In the genomic region with DNA sequence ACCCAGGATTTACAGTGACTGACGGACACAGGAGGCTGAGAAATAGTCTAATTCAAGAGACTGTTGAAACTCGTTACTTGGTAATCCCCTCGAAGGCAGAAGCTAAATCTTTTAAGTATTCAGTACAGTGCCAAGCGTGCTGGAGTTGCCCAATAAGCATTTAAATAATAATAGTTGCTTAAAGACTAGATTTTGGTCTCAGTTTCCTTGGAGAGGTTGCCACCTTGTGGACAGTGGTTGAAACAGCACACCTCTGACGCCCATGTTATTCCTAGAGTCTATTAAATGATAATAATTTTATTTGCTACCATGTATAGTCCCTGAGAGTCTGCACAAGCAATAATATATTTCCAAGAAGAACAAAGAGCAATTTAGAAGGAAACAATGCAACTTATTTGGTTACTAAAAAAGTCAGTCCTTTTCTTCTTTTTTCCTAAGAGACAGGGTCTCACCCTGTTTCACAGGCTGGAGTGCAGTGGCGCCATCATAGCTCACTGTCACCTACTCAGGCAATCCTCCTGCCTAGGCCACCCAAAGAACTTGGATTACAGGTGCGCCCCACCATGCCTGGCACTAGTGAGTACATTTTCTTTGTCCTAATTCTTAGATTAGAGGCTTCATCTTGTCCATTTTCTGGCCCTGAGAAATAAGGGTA, we compare ENCODE assay signal across 8 cellular contexts.
DNase-seq lines count a peak whose midpoint lies in the region; ATAC-seq and TF ChIP-seq lines count a peak whose summit lies in the region.

No MANE protein-coding gene starts in this region.

- no peak for TF ChIP-seq POLR2A in heart left ventricle (IDR thresholded peaks at IDR 0.05)

- no peaks in the 10 kb centered on the region for H3K36me3 ChIP-seq in OCI-LY7 (ENCODE audit: insufficient read depth, low read length)
- H3K36me3 ChIP-seq in heart left ventricle, result no peaks in the 10 kb centered on the region

- H3K4me3 ChIP-seq in AG04449 (ENCODE audit: low read depth, low read length) (no peak overlapping the region), GM12875 (ENCODE audit: low read depth, low read length) (no peak overlapping the region), OCI-LY7 (ENCODE audit: low read depth, low read length, poor library complexity, severe bottlenecking) (no peak overlapping the region), heart left ventricle (no peak overlapping the region)

- DNase-seq in AG04449 (ENCODE audit: low read depth, low spot score), result peak; percentile 29
- peak; percentile 75 for DNase-seq in HT-29 (ENCODE audit: low spot score)
- DNase-seq in OCI-LY7 (ENCODE audit: low spot score), result peak; percentile 57
- DNase-seq in activated naive CD4-positive, alpha-beta T cell treated with anti-CD3 and anti-CD28 coated beads for 36 hours, result peak; percentile 63
- DNase-seq in heart left ventricle, result peak in 2 of 5 donors; percentile 19 to 36
- peak; percentile 67 for DNase-seq in retina

- no peaks in the 10 kb centered on the region for H3K9me3 Mint-ChIP-seq in activated naive CD4-positive, alpha-beta T cell treated with anti-CD3 and anti-CD28 coated beads for 36 hours
- H3K9me3 Mint-ChIP-seq in activated T-helper 17 cell treated with anti-CD3 and anti-CD28 coated beads, Interleukin-2, amount 50 U/mL, for 72 hours, result no peaks in the 10 kb centered on the region

- intact Hi-C loops in OCI-LY7 (cut with micrococcal nuclease; ENCODE audit: unreplicated experiment), result loop anchor here (1.0 to 10.0 kb wide), 2 partner anchors 190 to 348 kb away; no protein-coding TSS in a partner anchor
- intact Hi-C loops in activated naive CD4-positive, alpha-beta T cell treated with anti-CD3 and anti-CD28 coated beads for 36 hours (cut with micrococcal nuclease), result loop anchor here (1.0 to 5.0 kb wide), 4 partner anchors 147 to 388 kb away; a partner anchor contains a TSS
- intact Hi-C loops in heart left ventricle (cut with DNase I), result loop anchor here in 9 of 10 donors (1.0 to 10.0 kb wide), 5 partner anchors 147 to 348 kb away; a partner anchor contains a TSS

- CTCF ChIA-PET in AG04449 (lab: Yijun Ruan, JAX), result interaction anchor here (0.7 to 12.7 kb wide), 41 partner anchors 8 to 420 kb away, joined by 3 to 520 read pairs (median 4); no protein-coding TSS in a partner anchor
- CTCF ChIA-PET in OCI-LY7 (lab: Charles Lee; ENCODE audit: unreplicated experiment), result interaction anchor here (1.0 kb wide), 1 partner anchor 356 kb away, joined by 3 read pairs; no protein-coding TSS in a partner anchor
- CTCF ChIA-PET in activated naive CD4-positive, alpha-beta T cell treated with anti-CD3 and anti-CD28 coated beads for 36 hours (lab: Charles Lee), result interaction anchor here (0.6 to 9.1 kb wide), 19 partner anchors 9 to 419 kb away, joined by 3 to 179 read pairs (median 4); no protein-coding TSS in a partner anchor

- ATAC-seq in heart left ventricle, result peak in 2 of 4 donors; percentile 38 to 46
- ATAC-seq in activated T-helper 17 cell treated with anti-CD3 and anti-CD28 coated beads, Interleukin-2, amount 50 U/mL, for 72 hours (replicated peaks), result no peak

- H4K20me1 ChIP-seq in OCI-LY7 (ENCODE audit: insufficient read depth, low read length), result no peaks in the 10 kb centered on the region; the same call in 1 of the 2 replicates

- H3K27ac Mint-ChIP-seq in activated naive CD4-positive, alpha-beta T cell treated with anti-CD3 and anti-CD28 coated beads for 36 hours, result no peak overlapping the region
- H3K27ac Mint-ChIP-seq in activated T-helper 17 cell treated with anti-CD3 and anti-CD28 coated beads, Interleukin-2, amount 50 U/mL, for 72 hours, result no peak overlapping the region

- no peaks in the 10 kb centered on the region for H3K79me2 ChIP-seq in OCI-LY7 (ENCODE audit: insufficient read depth, low read depth, low read length)

- no peaks in the 10 kb centered on the region for H3K36me3 Mint-ChIP-seq in activated naive CD4-positive, alpha-beta T cell treated with anti-CD3 and anti-CD28 coated beads for 36 hours (ENCODE audit: low read depth)
- H3K36me3 Mint-ChIP-seq in activated T-helper 17 cell treated with anti-CD3 and anti-CD28 coated beads, Interleukin-2, amount 50 U/mL, for 72 hours (ENCODE audit: low read depth), result no peaks in the 10 kb centered on the region

- no peaks in the 10 kb centered on the region for H3K4me1 ChIP-seq in OCI-LY7 (ENCODE audit: insufficient read depth, low read length, poor library complexity, severe bottlenecking)
- peaks cover 0 to 13% (median 0%) of the 10 kb centered on the region in 12 donors for H3K4me1 ChIP-seq in heart left ventricle

- H3K9me3 ChIP-seq in OCI-LY7 (ENCODE audit: low read length) (no peaks in the 10 kb centered on the region), heart left ventricle (no peaks in the 10 kb centered on the region)

- peaks cover 0 to 11% (median 0%) of the 10 kb centered on the region in 9 donors for H3K27me3 ChIP-seq in heart left ventricle

- no peaks in the 10 kb centered on the region for H3K4me1 Mint-ChIP-seq in activated naive CD4-positive, alpha-beta T cell treated with anti-CD3 and anti-CD28 coated beads for 36 hours (ENCODE audit: low read depth)
- H3K4me1 Mint-ChIP-seq in activated T-helper 17 cell treated with anti-CD3 and anti-CD28 coated beads, Interleukin-2, amount 50 U/mL, for 72 hours, result no peaks in the 10 kb centered on the region

- peaks cover 17% of the 10 kb centered on the region for H3K27me3 Mint-ChIP-seq in activated naive CD4-positive, alpha-beta T cell treated with anti-CD3 and anti-CD28 coated beads for 36 hours (ENCODE audit: low read depth)
- peaks cover 45% of the 10 kb centered on the region for H3K27me3 Mint-ChIP-seq in activated T-helper 17 cell treated with anti-CD3 and anti-CD28 coated beads, Interleukin-2, amount 50 U/mL, for 72 hours

- no TSS peak for BruUV-seq in OCI-LY7 (replicated peaks; lab: Mats Ljungman, UMichigan)

- TF ChIP-seq CTCF in AG04449 (IDR thresholded peaks at IDR 0.05; ENCODE audit: insufficient read depth, low read length, missing control alignments) (peak; percentile 63), GM12875 (IDR thresholded peaks at IDR 0.05; ENCODE audit: borderline replicate concordance, insufficient read depth, low read depth, low read length) (peak; percentile 61; the same call in 1 of the 2 replicates), OCI-LY7 (conservative IDR thresholded peaks at IDR 0.05; ENCODE audit: low read length) (peak; percentile 94), heart left ventricle (IDR thresholded peaks at IDR 0.05) (peak; percentile 76 to 95 (median 88))

- no peak overlapping the region for H3K4me3 Mint-ChIP-seq in activated naive CD4-positive, alpha-beta T cell treated with anti-CD3 and anti-CD28 coated beads for 36 hours
- no peak overlapping the region for H3K4me3 Mint-ChIP-seq in activated T-helper 17 cell treated with anti-CD3 and anti-CD28 coated beads, Interleukin-2, amount 50 U/mL, for 72 hours

- POLR2A ChIA-PET in AG04449 (lab: Yijun Ruan, JAX) (no interaction called here), OCI-LY7 (lab: Charles Lee) (interaction anchor here (1.0 kb wide), 1 partner anchor 356 kb away, joined by 4 read pairs; no protein-coding TSS in a partner anchor)

- H3K27ac ChIP-seq in OCI-LY7 (ENCODE audit: low read depth, low read length, poor library complexity, severe bottlenecking) (no peak overlapping the region), heart left ventricle (peak overlapping the region in 2 of 12 donors; percentile 22 to 41)

- 33 to 37% (median 34%) methylated on average over 7 of the region's 7 CpGs for WGBS in heart left ventricle, 4 donors

- no peaks in the 10 kb centered on the region for H3K9me2 ChIP-seq in OCI-LY7 (ENCODE audit: insufficient read depth, low read length)

- H3K4me2 ChIP-seq in OCI-LY7 (ENCODE audit: low read length), result no peak overlapping the region

- no peak overlapping the region for H2AFZ ChIP-seq in OCI-LY7 (ENCODE audit: low read length)
